ENCODE assay signal across 10 cellular contexts in genomic region chr10:94299417-94299816, GRCh38.
DNase-seq lines count a peak whose midpoint lies in the region; ATAC-seq, FAIRE-seq and TF ChIP-seq lines count a peak whose summit lies in the region.
"Had no signal": no experiment of that assay in that cellular context is flagged by ENCODE, and none has a peak within 500 bp of the region (broad histone marks: within the 10 kb centered on the region; RNA-seq: fewer than 3 reads in every experiment).

No MANE protein-coding gene starts in this region.

- H3K27ac ChIP-seq in astrocyte (ENCODE audit: low read depth, low read length) = no peak overlapping the region

- H3K9me3 ChIP-seq in astrocyte (ENCODE audit: insufficient read depth, low read depth, low read length) = no peaks in the 10 kb centered on the region

- H3K9me3 Mint-ChIP-seq in activated naive CD4-positive, alpha-beta T cell treated with anti-CD3 and anti-CD28 coated beads for 36 hours = no peaks in the 10 kb centered on the region
- no peaks in the 10 kb centered on the region for H3K9me3 Mint-ChIP-seq in astrocyte (ENCODE audit: unreplicated experiment)
- H3K9me3 Mint-ChIP-seq in stimulated activated naive B cell treated with anti-CD40 and anti-IgM and Interleukin-4, amounts not matched to agents 10 μg/mL and 1 μg/mL and 100 μg/mL, for 72 hours = peaks cover 0 to 1% of the 10 kb centered on the region in 2 donors
- H3K9me3 Mint-ChIP-seq: IgD-negative memory B cell had no signal

- ATAC-seq in stimulated activated naive B cell treated with anti-CD40 and anti-IgM and Interleukin-4, amounts not matched to agents 10 μg/mL and 1 μg/mL and 100 μg/mL, for 72 hours (replicated peaks) = peak; percentile 65 to 67

- FAIRE-seq in astrocyte (lab: Jason Lieb, UNC) = peak; percentile 73

- TF ChIP-seq CTCF in NB4 (IDR thresholded peaks at IDR 0.05; ENCODE audit: low read depth, low read length) (no peak), astrocyte (IDR thresholded peaks at IDR 0.05; ENCODE audit: insufficient read depth, low read depth, low read length) (no peak)

- CTCF ChIA-PET in activated naive CD4-positive, alpha-beta T cell treated with anti-CD3 and anti-CD28 coated beads for 36 hours (lab: Charles Lee) = no interaction called here

- no peak overlapping the region for H3K27ac Mint-ChIP-seq in activated naive CD4-positive, alpha-beta T cell treated with anti-CD3 and anti-CD28 coated beads for 36 hours
- no peak overlapping the region for H3K27ac Mint-ChIP-seq in astrocyte (ENCODE audit: unreplicated experiment)
- no peak overlapping the region for H3K27ac Mint-ChIP-seq in stimulated activated naive B cell treated with anti-CD40 and anti-IgM and Interleukin-4, amounts not matched to agents 10 μg/mL and 1 μg/mL and 100 μg/mL, for 72 hours
- H3K27ac Mint-ChIP-seq: IgD-negative memory B cell had no signal

- no peak overlapping the region for H3K4me3 ChIP-seq in NB4 (ENCODE audit: low read depth, low read length)
- H3K4me3 ChIP-seq in astrocyte (ENCODE audit: insufficient read depth, low read depth, low read length) = no peak overlapping the region
- H3K4me3 ChIP-seq: lung had no signal

- H3K27me3 ChIP-seq in astrocyte (ENCODE audit: insufficient read depth, low read length) = no peaks in the 10 kb centered on the region

- no peaks in the 10 kb centered on the region for H3K4me1 ChIP-seq in astrocyte (ENCODE audit: insufficient read depth, low read length)

- no peak overlapping the region for H2AFZ ChIP-seq in astrocyte (ENCODE audit: low read depth, low read length)

- DNase-seq in activated naive CD4-positive, alpha-beta T cell treated with anti-CD3 and anti-CD28 coated beads for 36 hours = peak; percentile 9
- no peak for DNase-seq in activated naive CD4-positive, alpha-beta T cell (lab: John Stamatoyannopoulos, UW)
- DNase-seq in NB4 (ENCODE audit: low read depth) (peak; percentile 74), astrocyte (ENCODE audit: low read depth) (peak; percentile 83), posterior vena cava (ENCODE audit: low spot score) (no peak), COLO668 (lab: John Stamatoyannopoulos, UW; ENCODE audit: unreplicated experiment) (no peak), anterior cingulate cortex (lab: John Stamatoyannopoulos, UW) (no peak)
- no peak for DNase-seq in stimulated activated naive B cell treated with anti-CD40 and anti-IgM and Interleukin-4, amounts not matched to agents 10 μg/mL and 1 μg/mL and 100 μg/mL, for 72 hours

- H3K79me2 ChIP-seq in astrocyte (ENCODE audit: insufficient read depth, low read length) = no peaks in the 10 kb centered on the region

- intact Hi-C loops in activated naive CD4-positive, alpha-beta T cell treated with anti-CD3 and anti-CD28 coated beads for 36 hours (cut with micrococcal nuclease) = no loop called here
- intact Hi-C loops in posterior vena cava (cut with DNase I) = no loop called here

- no peak for TF ChIP-seq POLR2A in NB4 (IDR thresholded peaks at IDR 0.05; ENCODE audit: extremely low read depth, insufficient read length)

- H3K4me3 Mint-ChIP-seq in activated naive CD4-positive, alpha-beta T cell treated with anti-CD3 and anti-CD28 coated beads for 36 hours = no peak overlapping the region
- no peak overlapping the region for H3K4me3 Mint-ChIP-seq in astrocyte (ENCODE audit: unreplicated experiment)
- H3K4me3 Mint-ChIP-seq in stimulated activated naive B cell treated with anti-CD40 and anti-IgM and Interleukin-4, amounts not matched to agents 10 μg/mL and 1 μg/mL and 100 μg/mL, for 72 hours = no peak overlapping the region
- H3K4me3 Mint-ChIP-seq: IgD-negative memory B cell had no signal

- peaks cover 9% of the 10 kb centered on the region for H3K4me1 Mint-ChIP-seq in activated naive CD4-positive, alpha-beta T cell treated with anti-CD3 and anti-CD28 coated beads for 36 hours (ENCODE audit: low read depth)
- peaks cover 8% of the 10 kb centered on the region for H3K4me1 Mint-ChIP-seq in astrocyte (ENCODE audit: low read depth, unreplicated experiment)
- H3K4me1 Mint-ChIP-seq in stimulated activated naive B cell treated with anti-CD40 and anti-IgM and Interleukin-4, amounts not matched to agents 10 μg/mL and 1 μg/mL and 100 μg/mL, for 72 hours = peaks cover 0 to 7% of the 10 kb centered on the region in 2 donors
- H3K4me1 Mint-ChIP-seq: IgD-negative memory B cell had no signal

- H3K4me2 ChIP-seq in astrocyte (ENCODE audit: low read length) = no peak overlapping the region

- H3K36me3 ChIP-seq in astrocyte (ENCODE audit: insufficient read depth, low read length) = no peaks in the 10 kb centered on the region

- H3K27me3 Mint-ChIP-seq in activated naive CD4-positive, alpha-beta T cell treated with anti-CD3 and anti-CD28 coated beads for 36 hours (ENCODE audit: low read depth) = peaks cover 25% of the 10 kb centered on the region
- H3K27me3 Mint-ChIP-seq in astrocyte (ENCODE audit: low read depth, unreplicated experiment) = peaks cover 54% of the 10 kb centered on the region
- peaks cover 22 to 62% of the 10 kb centered on the region in 2 donors for H3K27me3 Mint-ChIP-seq in stimulated activated naive B cell treated with anti-CD40 and anti-IgM and Interleukin-4, amounts not matched to agents 10 μg/mL and 1 μg/mL and 100 μg/mL, for 72 hours

- H3K9ac ChIP-seq in astrocyte (ENCODE audit: low read length) = no peak overlapping the region

- H3K36me3 Mint-ChIP-seq in activated naive CD4-positive, alpha-beta T cell treated with anti-CD3 and anti-CD28 coated beads for 36 hours (ENCODE audit: low read depth) = no peaks in the 10 kb centered on the region
- H3K36me3 Mint-ChIP-seq in astrocyte (ENCODE audit: low read depth, unreplicated experiment) = no peaks in the 10 kb centered on the region
- no peaks in the 10 kb centered on the region for H3K36me3 Mint-ChIP-seq in stimulated activated naive B cell treated with anti-CD40 and anti-IgM and Interleukin-4, amounts not matched to agents 10 μg/mL and 1 μg/mL and 100 μg/mL, for 72 hours

- peaks cover 3% of the 10 kb centered on the region for H4K20me1 ChIP-seq in astrocyte (ENCODE audit: insufficient read depth, low read length)

Comparison
In these comparisons a context has a peak if more than half of its experiments do, and no peak if none do; other contexts are left out.
1. DNase-seq: peak in activated naive CD4-positive, alpha-beta T cell treated with anti-CD3 and anti-CD28 coated beads for 36 hours (single experiment), NB4 (single experiment) and astrocyte (single experiment); none in activated naive CD4-positive, alpha-beta T cell (0 of 4), stimulated activated naive B cell treated with anti-CD40 and anti-IgM and Interleukin-4, amounts not matched to agents 10 μg/mL and 1 μg/mL and 100 μg/mL, for 72 hours (single experiment), posterior vena cava (single experiment), COLO668 (single experiment) and anterior cingulate cortex (0 of 58).